16 cellular contexts compared by ENCODE assay signal in genomic region chr9:92299116-92299515, GRCh38. TPM values are rescaled to one million over a fixed set of nuclear protein-coding genes. Genes with fewer than 3 reads are reported as not detected.
A peak's percentile ranks its signal among the peaks of the same experiment; 100 is the strongest.
DNase-seq lines count a peak whose midpoint lies in the region; ATAC-seq lines count a peak whose summit lies in the region.
"Had no signal": no experiment of that assay in that cellular context is flagged by ENCODE, and none has a peak within 500 bp of the region (broad histone marks: within the 10 kb centered on the region; RNA-seq: fewer than 3 reads in every experiment).

No MANE protein-coding gene starts in this region.

- H3K36me3 Mint-ChIP-seq in activated naive CD4-positive, alpha-beta T cell treated with anti-CD3 and anti-CD28 coated beads, Interleukin-2, amount 50 U/mL, for 24 hours, result peaks cover 19% of the 10 kb centered on the region
- H3K36me3 Mint-ChIP-seq in activated T-helper 17 cell treated with anti-CD3 and anti-CD28 coated beads, Interleukin-2, amount 50 U/mL, for 72 hours (ENCODE audit: low read depth), result peaks cover 80% of the 10 kb centered on the region

- no peak for DNase-seq in activated naive CD4-positive, alpha-beta T cell treated with Interleukin-2 at 50 U/mL for 16 hours
- no peak for DNase-seq in stimulated activated naive CD8-positive, alpha-beta T cell treated with anti-CD3 and anti-CD28 coated beads, Interleukin-15, amount 100 ng/mL, for 72 hours
- DNase-seq in LoVo (ENCODE audit: low spot score) (no peak), amniotic stem cell (lab: John Stamatoyannopoulos, UW) (no peak), SKM-1 treated with dmso at 0.1 percent for 144 hours (lab: John Stamatoyannopoulos, UW; ENCODE audit: unreplicated experiment) (no peak)
- DNase-seq: activated naive CD4-positive, alpha-beta T cell; DMS 273 treated with DMSO at 0.1 percent for 48 hours; effector CD8-positive, alpha-beta T cell; GM23248; hippocampal formation; NCI-H2081 treated with DMSO at 0.1 percent for 48 hours; NCI-H524; uterus had no signal

- ATAC-seq in HG02759 (IDR thresholded peaks at IDR 0.05; ENCODE audit: unreplicated experiment), result peak; percentile 58
- ATAC-seq in activated T-helper 17 cell treated with anti-CD3 and anti-CD28 coated beads, Interleukin-2, amount 50 U/mL, for 72 hours (replicated peaks), result no peak
- ATAC-seq in stimulated activated naive CD8-positive, alpha-beta T cell treated with anti-CD3 and anti-CD28 coated beads, Interleukin-15, amount 100 ng/mL, for 72 hours, result no peak

- H3K4me3 Mint-ChIP-seq in activated naive CD4-positive, alpha-beta T cell treated with anti-CD3 and anti-CD28 coated beads, Interleukin-2, amount 50 U/mL, for 24 hours, result no peak overlapping the region
- H3K4me3 Mint-ChIP-seq in activated T-helper 17 cell treated with anti-CD3 and anti-CD28 coated beads, Interleukin-2, amount 50 U/mL, for 72 hours, result no peak overlapping the region
- H3K4me3 Mint-ChIP-seq in stimulated activated naive CD8-positive, alpha-beta T cell treated with anti-CD3 and anti-CD28 coated beads, Interleukin-15, amount 100 ng/mL, for 72 hours, result no peak overlapping the region

- H3K27ac Mint-ChIP-seq in activated naive CD4-positive, alpha-beta T cell treated with anti-CD3 and anti-CD28 coated beads, Interleukin-2, amount 50 U/mL, for 24 hours, result peak overlapping the region; percentile 33
- H3K27ac Mint-ChIP-seq in activated T-helper 17 cell treated with anti-CD3 and anti-CD28 coated beads, Interleukin-2, amount 50 U/mL, for 72 hours, result peak overlapping the region; percentile 91
- H3K27ac Mint-ChIP-seq in stimulated activated naive CD8-positive, alpha-beta T cell treated with anti-CD3 and anti-CD28 coated beads, Interleukin-15, amount 100 ng/mL, for 72 hours, result peak overlapping the region; percentile 0 to 42

- H3K9me3 Mint-ChIP-seq in activated naive CD4-positive, alpha-beta T cell treated with anti-CD3 and anti-CD28 coated beads, Interleukin-2, amount 50 U/mL, for 24 hours, result no peaks in the 10 kb centered on the region
- H3K9me3 Mint-ChIP-seq in activated T-helper 17 cell treated with anti-CD3 and anti-CD28 coated beads, Interleukin-2, amount 50 U/mL, for 72 hours, result no peaks in the 10 kb centered on the region
- H3K9me3 Mint-ChIP-seq in stimulated activated naive CD8-positive, alpha-beta T cell treated with anti-CD3 and anti-CD28 coated beads, Interleukin-15, amount 100 ng/mL, for 72 hours, result no peaks in the 10 kb centered on the region

- H3K4me1 Mint-ChIP-seq in activated naive CD4-positive, alpha-beta T cell treated with anti-CD3 and anti-CD28 coated beads, Interleukin-2, amount 50 U/mL, for 24 hours, result peaks cover 26% of the 10 kb centered on the region
- peaks cover 15% of the 10 kb centered on the region for H3K4me1 Mint-ChIP-seq in activated T-helper 17 cell treated with anti-CD3 and anti-CD28 coated beads, Interleukin-2, amount 50 U/mL, for 72 hours
- peaks cover 38% of the 10 kb centered on the region for H3K4me1 Mint-ChIP-seq in stimulated activated naive CD8-positive, alpha-beta T cell treated with anti-CD3 and anti-CD28 coated beads, Interleukin-15, amount 100 ng/mL, for 72 hours

- H3K27me3 Mint-ChIP-seq in activated naive CD4-positive, alpha-beta T cell treated with anti-CD3 and anti-CD28 coated beads, Interleukin-2, amount 50 U/mL, for 24 hours, result no peaks in the 10 kb centered on the region
- no peaks in the 10 kb centered on the region for H3K27me3 Mint-ChIP-seq in activated T-helper 17 cell treated with anti-CD3 and anti-CD28 coated beads, Interleukin-2, amount 50 U/mL, for 72 hours
- H3K27me3 Mint-ChIP-seq in stimulated activated naive CD8-positive, alpha-beta T cell treated with anti-CD3 and anti-CD28 coated beads, Interleukin-15, amount 100 ng/mL, for 72 hours, result no peaks in the 10 kb centered on the region

RNA-seq across cellular contexts. Expression of gene IARS1, which starts 5.6 kb away (rescaled TPM):
- 100 to 1,000 TPM; 130 to 206 TPM for total RNA-seq in activated T-helper 17 cell treated with anti-CD3 and anti-CD28 coated beads, Interleukin-2, amount 50 U/mL, for 72 hours

RNA-seq across cellular contexts. Expression of gene NOL8, which starts 26.0 kb away (rescaled TPM):
- total RNA-seq in activated T-helper 17 cell treated with anti-CD3 and anti-CD28 coated beads, Interleukin-2, amount 50 U/mL, for 72 hours, result 10 to 100 TPM; 62.3 to 62.7 TPM

RNA-seq across cellular contexts. Expression of gene CENPP, which starts 26.6 kb away (rescaled TPM):
- total RNA-seq in activated T-helper 17 cell treated with anti-CD3 and anti-CD28 coated beads, Interleukin-2, amount 50 U/mL, for 72 hours, result 10 to 100 TPM; 19.3 to 31.5 TPM

Comparison
In these comparisons a context has a peak if more than half of its experiments do, and no peak if none do; other contexts are left out.
1. H3K27ac Mint-ChIP-seq: peak in every context shown above with its lines; median percentile 91 in activated T-helper 17 cell treated with anti-CD3 and anti-CD28 coated beads, Interleukin-2, amount 50 U/mL, for 72 hours; 33 in activated naive CD4-positive, alpha-beta T cell treated with anti-CD3 and anti-CD28 coated beads, Interleukin-2, amount 50 U/mL, for 24 hours; 21 in stimulated activated naive CD8-positive, alpha-beta T cell treated with anti-CD3 and anti-CD28 coated beads, Interleukin-15, amount 100 ng/mL, for 72 hours.